1 cellular context compared by ENCODE assay signal in genomic region chr11:102374633-102375424, GRCh38.
TF ChIP-seq lines count a peak whose summit lies in the region.

No MANE protein-coding gene starts in this region.

TF ChIP-seq in K562, 482 proteins besides CTCF, POLR2A, EP300 and RAD21 (continued from another document):
- TF ChIP-seq, protein P1, sequence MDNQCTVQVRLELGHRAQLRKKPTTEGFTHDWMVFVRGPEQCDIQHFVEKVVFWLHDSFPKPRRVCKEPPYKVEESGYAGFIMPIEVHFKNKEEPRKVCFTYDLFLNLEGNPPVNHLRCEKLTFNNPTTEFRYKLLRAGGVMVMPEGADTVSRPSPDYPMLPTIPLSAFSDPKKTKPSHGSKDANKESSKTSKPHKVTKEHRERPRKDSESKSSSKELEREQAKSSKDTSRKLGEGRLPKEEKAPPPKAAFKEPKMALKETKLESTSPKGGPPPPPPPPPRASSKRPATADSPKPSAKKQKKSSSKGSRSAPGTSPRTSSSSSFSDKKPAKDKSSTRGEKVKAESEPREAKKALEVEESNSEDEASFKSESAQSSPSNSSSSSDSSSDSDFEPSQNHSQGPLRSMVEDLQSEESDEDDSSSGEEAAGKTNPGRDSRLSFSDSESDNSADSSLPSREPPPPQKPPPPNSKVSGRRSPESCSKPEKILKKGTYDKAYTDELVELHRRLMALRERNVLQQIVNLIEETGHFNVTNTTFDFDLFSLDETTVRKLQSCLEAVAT (IDR thresholded peaks at IDR 0.05), result peak in 1 of 2 experiments; percentile 43; a peak in 1 of 4 replicates
- 0 out of 4 replicates have a peak, but pooled peaks of 1 of the 2 experiments have one; percentile 17 for TF ChIP-seq NRF1 (conservative IDR thresholded peaks at IDR 0.05 in 1 of 2, IDR thresholded peaks at IDR 0.05 in 1 of 2)
- peak in 1 of 2 experiments; percentile 65; a peak in 3 of 4 replicates for TF ChIP-seq MNT (conservative IDR thresholded peaks at IDR 0.05)
- TF ChIP-seq EP400 (IDR thresholded peaks at IDR 0.05), result peak; percentile 60; the same call in 1 of the 2 replicates
- 0 out of 2 replicates have a peak, but pooled peaks have one; percentile 39 for TF ChIP-seq NFRKB (IDR thresholded peaks at IDR 0.05; ENCODE audit: low read depth)
- TF ChIP-seq ARID1B (IDR thresholded peaks at IDR 0.05), result peak; percentile 46
- peak; percentile 20 for TF ChIP-seq TAF9B (IDR thresholded peaks at IDR 0.05; ENCODE audit: partially characterized antibody)
- TF ChIP-seq LEF1 (IDR thresholded peaks at IDR 0.05), result 0 out of 2 replicates have a peak, but pooled peaks have one; percentile 25
- 0 out of 4 replicates have a peak, but pooled peaks of 1 of the 2 experiments have one; percentile 19 for TF ChIP-seq NONO (IDR thresholded peaks at IDR 0.05; ENCODE audit: low read depth in 2 of 2, low read length in 1 of 2)
- TF ChIP-seq FOXK2 (conservative IDR thresholded peaks at IDR 0.05 in 1 of 2, IDR thresholded peaks at IDR 0.05 in 1 of 2; ENCODE audit: low read depth in 2 of 2), result peak; percentile 79 to 86
- peak; percentile 29; the same call in 1 of the 2 replicates for TF ChIP-seq CXXC5 (CRISPR knock-in tag; IDR thresholded peaks at IDR 0.05)
- TF ChIP-seq PHF8 (IDR thresholded peaks at IDR 0.05; ENCODE audit: borderline replicate concordance, low read length), result peak; percentile 23; the same call in 1 of the 2 replicates
- TF ChIP-seq SOX6 (IDR thresholded peaks at IDR 0.05), result 0 out of 2 replicates have a peak, but pooled peaks have one; percentile 15
- TF ChIP-seq SMARCE1 (IDR thresholded peaks at IDR 0.05), result peak; percentile 40; the same call in 1 of the 2 replicates
- peak; percentile 68 for TF ChIP-seq EGR1 (conservative IDR thresholded peaks at IDR 0.05)
- peak in 1 of 3 experiments; percentile 65 for TF ChIP-seq YY1 (IDR thresholded peaks at IDR 0.05; ENCODE audit: borderline replicate concordance in 1 of 3, control insufficient read depth in 1 of 3, extremely low read depth in 1 of 3, insufficient read depth in 3 of 3, insufficient read length in 1 of 3, insufficient replicate concordance in 2 of 3, low read depth in 1 of 3, low read length in 2 of 3)
- peak; percentile 63; the same call in 1 of the 2 replicates for TF ChIP-seq DPF2 (IDR thresholded peaks at IDR 0.05)
- peak; percentile 73 to 83; a peak in 3 of 4 replicates for TF ChIP-seq FOXA3 (CRISPR knock-in tag; conservative IDR thresholded peaks at IDR 0.05 in 1 of 2, IDR thresholded peaks at IDR 0.05 in 1 of 2)
- 0 out of 2 replicates have a peak, but pooled peaks have one; percentile 32 for TF ChIP-seq HDAC2 (IDR thresholded peaks at IDR 0.05)
- peak; percentile 23; the same call in 1 of the 2 replicates for TF ChIP-seq SMARCA4 (IDR thresholded peaks at IDR 0.05)
